In the genomic region with DNA sequence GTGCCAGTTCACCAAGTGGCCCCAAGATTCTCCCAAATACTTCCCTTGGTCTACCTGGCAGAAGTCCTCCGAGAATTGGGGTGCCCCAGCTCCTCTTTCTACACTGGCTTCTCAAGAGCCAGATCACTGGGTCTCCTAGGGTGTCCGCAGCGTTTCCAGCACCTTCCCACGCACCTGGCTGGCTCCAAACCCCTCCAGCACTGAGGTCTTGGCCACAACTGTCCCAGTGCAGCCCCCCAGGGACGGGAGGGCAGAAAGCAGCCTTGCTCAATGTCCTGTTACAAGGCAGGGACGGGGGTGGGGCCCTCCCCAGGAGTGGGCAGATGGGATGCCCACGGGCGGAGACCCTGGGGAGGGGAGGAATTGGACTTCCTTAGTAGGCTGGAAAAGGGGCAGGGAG, we compare ENCODE assay signal across 9 cellular contexts. TPM values are rescaled to one million over a fixed set of nuclear protein-coding genes. Genes with fewer than 3 reads are reported as not detected.
DNase-seq lines count a peak whose midpoint lies in the region; ATAC-seq, FAIRE-seq and TF ChIP-seq lines count a peak whose summit lies in the region.
"Had no signal": no experiment of that assay in that cellular context is flagged by ENCODE, and none has a peak within 500 bp of the region (broad histone marks: within the 10 kb centered on the region; RNA-seq: fewer than 3 reads in every experiment).

No MANE protein-coding gene starts in this region.

- H3K27ac Mint-ChIP-seq in GM23338, result no peak overlapping the region
- no peak overlapping the region for H3K27ac Mint-ChIP-seq in activated CD8-positive, alpha-beta T cell treated with anti-CD3 and anti-CD28 coated beads, Interleukin-2, amount 10 ng/mL, durations not matched to agents 7 days and 5 days

- H3K27me3 ChIP-seq in GM23338 (ENCODE audit: insufficient read depth), result no peaks in the 10 kb centered on the region
- H3K27me3 ChIP-seq in small intestine (ENCODE audit: control insufficient read depth in 2 of 2, insufficient read depth in 2 of 2, low read length in 2 of 2), result no peaks in the 10 kb centered on the region

- no peaks in the 10 kb centered on the region for H3K36me3 Mint-ChIP-seq in GM23338 (ENCODE audit: low read depth)
- H3K36me3 Mint-ChIP-seq in activated CD8-positive, alpha-beta T cell treated with anti-CD3 and anti-CD28 coated beads, Interleukin-2, amount 10 ng/mL, durations not matched to agents 7 days and 5 days (ENCODE audit: low read depth), result peaks cover 18% of the 10 kb centered on the region

- 76 to 85% (median 78%) methylated on average over 8 of the region's 8 CpGs for WGBS in small intestine, 3 donors

- no peaks in the 10 kb centered on the region for H3K9me2 ChIP-seq in GM23338 (ENCODE audit: insufficient read depth)

- H3K9me3 ChIP-seq in small intestine (ENCODE audit: control insufficient read depth, low read depth), result no peaks in the 10 kb centered on the region

- no peak overlapping the region for H3K27ac ChIP-seq in GM23338 (ENCODE audit: low read depth)
- H3K27ac ChIP-seq in small intestine (ENCODE audit: low read depth in 1 of 2, low read length in 1 of 2), result peak overlapping the region in 1 of 2 donors; percentile 73

- H4K20me1 ChIP-seq in GM23338 (replicated peaks; ENCODE audit: insufficient read depth), result no peaks in the 10 kb centered on the region; the same call in 1 of the 2 replicates

- no peaks in the 10 kb centered on the region for H3K79me2 ChIP-seq in GM23338 (replicated peaks; ENCODE audit: insufficient read depth)

- CTCF ChIA-PET in activated CD8-positive, alpha-beta T cell treated with anti-CD3 and anti-CD28 coated beads, Interleukin-2, amount 10 ng/mL, durations not matched to agents 7 days and 5 days (lab: Charles Lee), result interaction anchor here (1.0 to 11.7 kb wide), 2 partner anchors 19 to 34 kb away, joined by 4 to 152 read pairs; no protein-coding TSS in a partner anchor

- H3K27me3 Mint-ChIP-seq in GM23338 (ENCODE audit: insufficient read depth, low read depth, poor library complexity), result peaks cover 10% of the 10 kb centered on the region
- H3K27me3 Mint-ChIP-seq in activated CD8-positive, alpha-beta T cell treated with anti-CD3 and anti-CD28 coated beads, Interleukin-2, amount 10 ng/mL, durations not matched to agents 7 days and 5 days (ENCODE audit: low read depth), result no peaks in the 10 kb centered on the region

- peak overlapping the region; percentile 79 for H3K4me3 Mint-ChIP-seq in GM23338
- peak overlapping the region; percentile 82 for H3K4me3 Mint-ChIP-seq in activated CD8-positive, alpha-beta T cell treated with anti-CD3 and anti-CD28 coated beads, Interleukin-2, amount 10 ng/mL, durations not matched to agents 7 days and 5 days

- TF ChIP-seq CTCF in GM23338 (conservative IDR thresholded peaks at IDR 0.05; ENCODE audit: low read depth in 2 of 2), result no peak

- peaks cover 35% of the 10 kb centered on the region for H3K4me1 ChIP-seq in GM23338 (ENCODE audit: insufficient read depth)
- peaks cover 0 to 14% of the 10 kb centered on the region in 2 donors for H3K4me1 ChIP-seq in small intestine (ENCODE audit: control insufficient read depth in 2 of 2, insufficient read depth in 1 of 2, low read depth in 1 of 2, low read length in 1 of 2)

- FAIRE-seq in small intestine (lab: Jason Lieb, UNC), result no peak
- FAIRE-seq: K562 had no signal

- POLR2A ChIA-PET in activated CD8-positive, alpha-beta T cell treated with anti-CD3 and anti-CD28 coated beads, Interleukin-2, amount 10 ng/mL, durations not matched to agents 7 days and 5 days (lab: Charles Lee), result interaction anchor here (1.3 kb wide), 1 partner anchor 56 kb away, joined by 5 read pairs; no protein-coding TSS in a partner anchor

- H3K4me2 ChIP-seq in GM23338, result peak overlapping the region; percentile 93

- H3K4me3 ChIP-seq in GM23338, result peak overlapping the region; percentile 78
- peak overlapping the region; percentile 13 for H3K4me3 ChIP-seq in iPS-11a (ENCODE audit: low read depth, low read length)
- peak overlapping the region; percentile 64 to 78 for H3K4me3 ChIP-seq in small intestine (ENCODE audit: low read depth in 1 of 2, low read length in 2 of 2)
- H3K4me3 ChIP-seq: K562 had no signal

- H3K4me1 Mint-ChIP-seq in GM23338, result peaks cover 32% of the 10 kb centered on the region
- peaks cover 64% of the 10 kb centered on the region for H3K4me1 Mint-ChIP-seq in activated CD8-positive, alpha-beta T cell treated with anti-CD3 and anti-CD28 coated beads, Interleukin-2, amount 10 ng/mL, durations not matched to agents 7 days and 5 days (ENCODE audit: low read depth)

- no peaks in the 10 kb centered on the region for H3K9me3 Mint-ChIP-seq in GM23338
- no peaks in the 10 kb centered on the region for H3K9me3 Mint-ChIP-seq in activated CD8-positive, alpha-beta T cell treated with anti-CD3 and anti-CD28 coated beads, Interleukin-2, amount 10 ng/mL, durations not matched to agents 7 days and 5 days (ENCODE audit: insufficient read depth)

- peak; percentile 6 for ATAC-seq in GM23338
- no peak for ATAC-seq in activated CD8-positive, alpha-beta T cell treated with anti-CD3 and anti-CD28 coated beads, Interleukin-2, amount 10 ng/mL, durations not matched to agents 7 days and 5 days
- ATAC-seq: K562 had no signal

- DNase-seq in GM23338 (ENCODE audit: low spot score) (no peak), small intestine (no peak), T1000 (lab: John Stamatoyannopoulos, UW) (no peak), CD1c-positive myeloid dendritic cell (ENCODE audit: extremely low spot score) (no peak), NCI-H2107 (lab: John Stamatoyannopoulos, UW) (no peak), dedifferentiated amniotic fluid mesenchymal stem cell (ENCODE audit: extremely low spot score) (no peak)
- DNase-seq in activated CD8-positive, alpha-beta T cell treated with anti-CD3 and anti-CD28 coated beads, Interleukin-2, amount 10 ng/mL, durations not matched to agents 7 days and 5 days, result no peak

- H3F3A ChIP-seq in GM23338 (replicated peaks; ENCODE audit: low read depth), result no peaks in the 10 kb centered on the region

- H2AFZ ChIP-seq in GM23338, result peak overlapping the region; percentile 91; the same call in 1 of the 2 replicates

- no peaks in the 10 kb centered on the region for H3K36me3 ChIP-seq in GM23338 (ENCODE audit: insufficient read depth)
- H3K36me3 ChIP-seq in small intestine (ENCODE audit: control insufficient read depth in 2 of 2, insufficient read depth in 2 of 2, low read length in 2 of 2), result peaks cover 0 to 2% of the 10 kb centered on the region in 2 donors

TF ChIP-seq in GM23338, 12 proteins besides CTCF, POLR2A, EP300 and RAD21:
- TF ChIP-seq POLR2AphosphoS5 (IDR thresholded peaks at IDR 0.05; ENCODE audit: low read depth) (no peak), CREB1 (CRISPR knock-in tag; IDR thresholded peaks at IDR 0.05; ENCODE audit: low read depth) (no peak)

RNA-seq across cellular contexts. Expression of gene ECE1, which starts 1.1 kb away (rescaled TPM):
- total RNA-seq in GM23338 (2014; rRNA removed; shearing (Covaris generic)), result 45.0 and 48.0 TPM in 2 replicates
- 10.4 and 11.0 TPM in 2 replicates for polyA plus RNA-seq in GM23338 (2016; fragmentation: Nextera tagmentation; extraction: Ambion mirVana)
- total RNA-seq in activated CD8-positive, alpha-beta T cell treated with anti-CD3 and anti-CD28 coated beads, Interleukin-2, amount 10 ng/mL, durations not matched to agents 7 days and 5 days, result 10 to 100 TPM; 70.9 to 72.5 TPM
- polyA plus RNA-seq in small intestine, result 10 to 100 TPM; 20.8 to 58.1 (median 22.7) TPM

Comparison
In these comparisons a context has a peak if more than half of its experiments do, and no peak if none do; other contexts are left out.
1. H3K4me3 ChIP-seq: peak in every context shown above with its lines; median percentile 78 in GM23338; 71 in small intestine; 13 in iPS-11a.